In the genomic region with DNA sequence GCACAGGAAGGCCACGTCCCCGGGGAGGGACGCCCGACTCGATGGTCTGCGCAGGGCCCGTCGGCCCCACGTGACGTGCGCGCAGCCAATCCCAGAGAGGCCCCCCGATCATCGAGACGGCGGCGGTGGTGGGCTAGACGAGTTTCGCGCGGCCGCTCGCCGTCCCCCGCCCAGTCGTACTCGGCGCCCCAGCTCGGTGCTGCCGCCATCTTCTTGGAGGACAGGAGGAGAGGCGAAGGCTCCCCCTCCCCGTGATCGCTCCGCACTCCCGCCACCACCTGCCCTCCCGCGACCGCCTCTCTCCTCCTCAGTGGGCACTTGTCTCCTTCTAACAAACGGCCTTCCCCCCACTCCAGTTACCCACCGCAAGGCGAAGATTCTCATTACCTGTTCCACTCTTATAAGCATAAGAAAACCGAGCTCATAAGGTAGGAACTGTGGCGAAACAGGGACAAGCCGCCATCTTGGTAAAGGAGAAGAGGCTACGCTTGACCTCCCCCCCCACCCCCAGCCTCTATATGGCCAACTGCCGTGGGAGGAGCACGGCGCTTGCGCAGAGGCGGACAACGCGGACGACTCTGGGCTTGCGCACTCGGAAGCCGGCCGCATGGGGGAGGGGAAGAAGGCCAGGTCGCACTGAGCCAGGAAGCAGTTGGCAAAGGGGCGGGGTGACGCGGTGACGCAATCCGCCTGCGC, we compare ENCODE assay signal across 1 cellular context.
TF ChIP-seq lines count a peak whose summit lies in the region.

A gene with protein sequence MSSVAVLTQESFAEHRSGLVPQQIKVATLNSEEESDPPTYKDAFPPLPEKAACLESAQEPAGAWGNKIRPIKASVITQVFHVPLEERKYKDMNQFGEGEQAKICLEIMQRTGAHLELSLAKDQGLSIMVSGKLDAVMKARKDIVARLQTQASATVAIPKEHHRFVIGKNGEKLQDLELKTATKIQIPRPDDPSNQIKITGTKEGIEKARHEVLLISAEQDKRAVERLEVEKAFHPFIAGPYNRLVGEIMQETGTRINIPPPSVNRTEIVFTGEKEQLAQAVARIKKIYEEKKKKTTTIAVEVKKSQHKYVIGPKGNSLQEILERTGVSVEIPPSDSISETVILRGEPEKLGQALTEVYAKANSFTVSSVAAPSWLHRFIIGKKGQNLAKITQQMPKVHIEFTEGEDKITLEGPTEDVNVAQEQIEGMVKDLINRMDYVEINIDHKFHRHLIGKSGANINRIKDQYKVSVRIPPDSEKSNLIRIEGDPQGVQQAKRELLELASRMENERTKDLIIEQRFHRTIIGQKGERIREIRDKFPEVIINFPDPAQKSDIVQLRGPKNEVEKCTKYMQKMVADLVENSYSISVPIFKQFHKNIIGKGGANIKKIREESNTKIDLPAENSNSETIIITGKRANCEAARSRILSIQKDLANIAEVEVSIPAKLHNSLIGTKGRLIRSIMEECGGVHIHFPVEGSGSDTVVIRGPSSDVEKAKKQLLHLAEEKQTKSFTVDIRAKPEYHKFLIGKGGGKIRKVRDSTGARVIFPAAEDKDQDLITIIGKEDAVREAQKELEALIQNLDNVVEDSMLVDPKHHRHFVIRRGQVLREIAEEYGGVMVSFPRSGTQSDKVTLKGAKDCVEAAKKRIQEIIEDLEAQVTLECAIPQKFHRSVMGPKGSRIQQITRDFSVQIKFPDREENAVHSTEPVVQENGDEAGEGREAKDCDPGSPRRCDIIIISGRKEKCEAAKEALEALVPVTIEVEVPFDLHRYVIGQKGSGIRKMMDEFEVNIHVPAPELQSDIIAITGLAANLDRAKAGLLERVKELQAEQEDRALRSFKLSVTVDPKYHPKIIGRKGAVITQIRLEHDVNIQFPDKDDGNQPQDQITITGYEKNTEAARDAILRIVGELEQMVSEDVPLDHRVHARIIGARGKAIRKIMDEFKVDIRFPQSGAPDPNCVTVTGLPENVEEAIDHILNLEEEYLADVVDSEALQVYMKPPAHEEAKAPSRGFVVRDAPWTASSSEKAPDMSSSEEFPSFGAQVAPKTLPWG (N-terminal part only) (minus strand): TSS at position 490 of the 696 bp plus-strand sequence. CDS start 48,803 bp downstream, outside the sequence.

TF ChIP-seq in HepG2, 621 proteins besides CTCF, POLR2A, EP300 and RAD21 (continued from another document and continues in another):
- TF ChIP-seq, protein P1, sequence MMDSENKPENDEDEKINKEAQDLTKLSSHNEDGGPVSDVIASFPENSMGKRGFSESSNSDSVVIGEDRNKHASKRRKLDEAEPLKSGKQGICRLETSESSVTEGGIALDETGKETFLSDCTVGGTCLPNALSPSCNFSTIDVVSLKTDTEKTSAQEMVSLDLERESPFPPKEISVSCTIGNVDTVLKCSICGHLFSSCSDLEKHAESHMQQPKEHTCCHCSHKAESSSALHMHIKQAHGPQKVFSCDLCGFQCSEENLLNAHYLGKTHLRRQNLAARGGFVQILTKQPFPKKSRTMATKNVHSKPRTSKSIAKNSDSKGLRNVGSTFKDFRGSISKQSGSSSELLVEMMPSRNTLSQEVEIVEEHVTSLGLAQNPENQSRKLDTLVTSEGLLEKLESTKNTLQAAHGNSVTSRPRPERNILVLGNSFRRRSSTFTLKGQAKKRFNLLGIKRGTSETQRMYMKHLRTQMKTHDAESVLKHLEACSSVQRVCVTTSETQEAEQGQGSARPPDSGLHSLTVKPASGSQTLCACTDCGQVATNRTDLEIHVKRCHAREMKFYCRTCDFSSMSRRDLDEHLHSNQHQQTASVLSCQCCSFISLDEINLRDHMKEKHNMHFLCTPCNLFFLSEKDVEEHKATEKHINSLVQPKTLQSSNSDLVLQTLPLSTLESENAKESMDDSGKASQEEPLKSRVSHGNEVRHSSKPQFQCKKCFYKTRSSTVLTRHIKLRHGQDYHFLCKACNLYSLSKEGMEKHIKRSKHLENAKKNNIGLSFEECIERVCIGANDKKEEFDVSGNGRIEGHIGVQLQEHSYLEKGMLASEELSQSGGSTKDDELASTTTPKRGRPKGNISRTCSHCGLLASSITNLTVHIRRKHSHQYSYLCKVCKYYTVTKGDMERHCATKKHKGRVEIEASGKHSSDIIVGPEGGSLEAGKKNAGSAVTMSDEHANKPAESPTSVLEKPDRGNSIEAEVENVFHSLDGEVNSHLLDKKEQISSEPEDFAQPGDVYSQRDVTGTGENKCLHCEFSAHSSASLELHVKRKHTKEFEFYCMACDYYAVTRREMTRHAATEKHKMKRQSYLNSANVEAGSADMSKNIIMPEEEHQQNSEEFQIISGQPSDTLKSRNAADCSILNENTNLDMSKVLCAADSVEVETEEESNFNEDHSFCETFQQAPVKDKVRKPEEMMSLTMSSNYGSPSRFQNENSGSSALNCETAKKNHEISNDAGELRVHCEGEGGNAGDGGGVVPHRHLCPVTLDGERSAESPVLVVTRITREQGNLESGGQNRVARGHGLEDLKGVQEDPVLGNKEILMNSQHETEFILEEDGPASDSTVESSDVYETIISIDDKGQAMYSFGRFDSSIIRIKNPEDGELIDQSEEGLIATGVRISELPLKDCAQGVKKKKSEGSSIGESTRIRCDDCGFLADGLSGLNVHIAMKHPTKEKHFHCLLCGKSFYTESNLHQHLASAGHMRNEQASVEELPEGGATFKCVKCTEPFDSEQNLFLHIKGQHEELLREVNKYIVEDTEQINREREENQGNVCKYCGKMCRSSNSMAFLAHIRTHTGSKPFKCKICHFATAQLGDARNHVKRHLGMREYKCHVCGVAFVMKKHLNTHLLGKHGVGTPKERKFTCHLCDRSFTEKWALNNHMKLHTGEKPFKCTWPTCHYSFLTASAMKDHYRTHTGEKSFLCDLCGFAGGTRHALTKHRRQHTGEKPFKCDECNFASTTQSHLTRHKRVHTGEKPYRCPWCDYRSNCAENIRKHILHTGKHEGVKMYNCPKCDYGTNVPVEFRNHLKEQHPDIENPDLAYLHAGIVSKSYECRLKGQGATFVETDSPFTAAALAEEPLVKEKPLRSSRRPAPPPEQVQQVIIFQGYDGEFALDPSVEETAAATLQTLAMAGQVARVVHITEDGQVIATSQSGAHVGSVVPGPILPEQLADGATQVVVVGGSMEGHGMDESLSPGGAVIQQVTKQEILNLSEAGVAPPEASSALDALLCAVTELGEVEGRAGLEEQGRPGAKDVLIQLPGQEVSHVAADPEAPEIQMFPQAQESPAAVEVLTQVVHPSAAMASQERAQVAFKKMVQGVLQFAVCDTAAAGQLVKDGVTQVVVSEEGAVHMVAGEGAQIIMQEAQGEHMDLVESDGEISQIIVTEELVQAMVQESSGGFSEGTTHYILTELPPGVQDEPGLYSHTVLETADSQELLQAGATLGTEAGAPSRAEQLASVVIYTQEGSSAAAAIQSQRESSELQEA (CRISPR knock-in tag; IDR thresholded peaks at IDR 0.05; ENCODE audit: not compliant biosample characterization) = peak; percentile 72
- TF ChIP-seq EHMT2 (IDR thresholded peaks at IDR 0.05; ENCODE audit: borderline replicate concordance, low read depth, low read length) (peak; percentile 68; the same call in 1 of the 2 replicates), KAT8 (CRISPR knock-in tag; IDR thresholded peaks at IDR 0.05) (peak; percentile 94), MBD4 (IDR thresholded peaks at IDR 0.05; ENCODE audit: borderline replicate concordance, low read length) (no peak), HOXA5 (CRISPR knock-in tag; IDR thresholded peaks at IDR 0.05) (peak; percentile 84; the same call in 1 of the 2 replicates), ZNF772 (CRISPR knock-in tag; IDR thresholded peaks at IDR 0.05) (peak; percentile 86; the same call in 1 of the 2 replicates), GLI4 (CRISPR knock-in tag; IDR thresholded peaks at IDR 0.05; ENCODE audit: borderline replicate concordance) (0 out of 2 replicates have a peak, but pooled peaks have one; percentile 58), TAF15 (IDR thresholded peaks at IDR 0.05; ENCODE audit: low read depth, low read length, poor library complexity, severe bottlenecking) (peak; percentile 13), IRX3 (CRISPR knock-in tag; IDR thresholded peaks at IDR 0.05; ENCODE audit: borderline replicate concordance, low read depth) (peak; percentile 4)
- TF ChIP-seq, protein P2, sequence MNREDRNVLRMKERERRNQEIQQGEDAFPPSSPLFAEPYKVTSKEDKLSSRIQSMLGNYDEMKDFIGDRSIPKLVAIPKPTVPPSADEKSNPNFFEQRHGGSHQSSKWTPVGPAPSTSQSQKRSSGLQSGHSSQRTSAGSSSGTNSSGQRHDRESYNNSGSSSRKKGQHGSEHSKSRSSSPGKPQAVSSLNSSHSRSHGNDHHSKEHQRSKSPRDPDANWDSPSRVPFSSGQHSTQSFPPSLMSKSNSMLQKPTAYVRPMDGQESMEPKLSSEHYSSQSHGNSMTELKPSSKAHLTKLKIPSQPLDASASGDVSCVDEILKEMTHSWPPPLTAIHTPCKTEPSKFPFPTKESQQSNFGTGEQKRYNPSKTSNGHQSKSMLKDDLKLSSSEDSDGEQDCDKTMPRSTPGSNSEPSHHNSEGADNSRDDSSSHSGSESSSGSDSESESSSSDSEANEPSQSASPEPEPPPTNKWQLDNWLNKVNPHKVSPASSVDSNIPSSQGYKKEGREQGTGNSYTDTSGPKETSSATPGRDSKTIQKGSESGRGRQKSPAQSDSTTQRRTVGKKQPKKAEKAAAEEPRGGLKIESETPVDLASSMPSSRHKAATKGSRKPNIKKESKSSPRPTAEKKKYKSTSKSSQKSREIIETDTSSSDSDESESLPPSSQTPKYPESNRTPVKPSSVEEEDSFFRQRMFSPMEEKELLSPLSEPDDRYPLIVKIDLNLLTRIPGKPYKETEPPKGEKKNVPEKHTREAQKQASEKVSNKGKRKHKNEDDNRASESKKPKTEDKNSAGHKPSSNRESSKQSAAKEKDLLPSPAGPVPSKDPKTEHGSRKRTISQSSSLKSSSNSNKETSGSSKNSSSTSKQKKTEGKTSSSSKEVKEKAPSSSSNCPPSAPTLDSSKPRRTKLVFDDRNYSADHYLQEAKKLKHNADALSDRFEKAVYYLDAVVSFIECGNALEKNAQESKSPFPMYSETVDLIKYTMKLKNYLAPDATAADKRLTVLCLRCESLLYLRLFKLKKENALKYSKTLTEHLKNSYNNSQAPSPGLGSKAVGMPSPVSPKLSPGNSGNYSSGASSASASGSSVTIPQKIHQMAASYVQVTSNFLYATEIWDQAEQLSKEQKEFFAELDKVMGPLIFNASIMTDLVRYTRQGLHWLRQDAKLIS (CRISPR knock-in tag; IDR thresholded peaks at IDR 0.05) = no peak; the same call in 1 of the 2 replicates
- TF ChIP-seq, protein P3, sequence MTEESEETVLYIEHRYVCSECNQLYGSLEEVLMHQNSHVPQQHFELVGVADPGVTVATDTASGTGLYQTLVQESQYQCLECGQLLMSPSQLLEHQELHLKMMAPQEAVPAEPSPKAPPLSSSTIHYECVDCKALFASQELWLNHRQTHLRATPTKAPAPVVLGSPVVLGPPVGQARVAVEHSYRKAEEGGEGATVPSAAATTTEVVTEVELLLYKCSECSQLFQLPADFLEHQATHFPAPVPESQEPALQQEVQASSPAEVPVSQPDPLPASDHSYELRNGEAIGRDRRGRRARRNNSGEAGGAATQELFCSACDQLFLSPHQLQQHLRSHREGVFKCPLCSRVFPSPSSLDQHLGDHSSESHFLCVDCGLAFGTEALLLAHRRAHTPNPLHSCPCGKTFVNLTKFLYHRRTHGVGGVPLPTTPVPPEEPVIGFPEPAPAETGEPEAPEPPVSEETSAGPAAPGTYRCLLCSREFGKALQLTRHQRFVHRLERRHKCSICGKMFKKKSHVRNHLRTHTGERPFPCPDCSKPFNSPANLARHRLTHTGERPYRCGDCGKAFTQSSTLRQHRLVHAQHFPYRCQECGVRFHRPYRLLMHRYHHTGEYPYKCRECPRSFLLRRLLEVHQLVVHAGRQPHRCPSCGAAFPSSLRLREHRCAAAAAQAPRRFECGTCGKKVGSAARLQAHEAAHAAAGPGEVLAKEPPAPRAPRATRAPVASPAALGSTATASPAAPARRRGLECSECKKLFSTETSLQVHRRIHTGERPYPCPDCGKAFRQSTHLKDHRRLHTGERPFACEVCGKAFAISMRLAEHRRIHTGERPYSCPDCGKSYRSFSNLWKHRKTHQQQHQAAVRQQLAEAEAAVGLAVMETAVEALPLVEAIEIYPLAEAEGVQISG (CRISPR knock-in tag; IDR thresholded peaks at IDR 0.05) = peak; percentile 99
- TF ChIP-seq, protein P4, sequence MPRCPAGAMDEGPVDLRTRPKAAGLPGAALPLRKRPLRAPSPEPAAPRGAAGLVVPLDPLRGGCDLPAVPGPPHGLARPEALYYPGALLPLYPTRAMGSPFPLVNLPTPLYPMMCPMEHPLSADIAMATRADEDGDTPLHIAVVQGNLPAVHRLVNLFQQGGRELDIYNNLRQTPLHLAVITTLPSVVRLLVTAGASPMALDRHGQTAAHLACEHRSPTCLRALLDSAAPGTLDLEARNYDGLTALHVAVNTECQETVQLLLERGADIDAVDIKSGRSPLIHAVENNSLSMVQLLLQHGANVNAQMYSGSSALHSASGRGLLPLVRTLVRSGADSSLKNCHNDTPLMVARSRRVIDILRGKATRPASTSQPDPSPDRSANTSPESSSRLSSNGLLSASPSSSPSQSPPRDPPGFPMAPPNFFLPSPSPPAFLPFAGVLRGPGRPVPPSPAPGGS (CRISPR knock-in tag; IDR thresholded peaks at IDR 0.05) = peak; percentile 81
- TF ChIP-seq, protein P5, sequence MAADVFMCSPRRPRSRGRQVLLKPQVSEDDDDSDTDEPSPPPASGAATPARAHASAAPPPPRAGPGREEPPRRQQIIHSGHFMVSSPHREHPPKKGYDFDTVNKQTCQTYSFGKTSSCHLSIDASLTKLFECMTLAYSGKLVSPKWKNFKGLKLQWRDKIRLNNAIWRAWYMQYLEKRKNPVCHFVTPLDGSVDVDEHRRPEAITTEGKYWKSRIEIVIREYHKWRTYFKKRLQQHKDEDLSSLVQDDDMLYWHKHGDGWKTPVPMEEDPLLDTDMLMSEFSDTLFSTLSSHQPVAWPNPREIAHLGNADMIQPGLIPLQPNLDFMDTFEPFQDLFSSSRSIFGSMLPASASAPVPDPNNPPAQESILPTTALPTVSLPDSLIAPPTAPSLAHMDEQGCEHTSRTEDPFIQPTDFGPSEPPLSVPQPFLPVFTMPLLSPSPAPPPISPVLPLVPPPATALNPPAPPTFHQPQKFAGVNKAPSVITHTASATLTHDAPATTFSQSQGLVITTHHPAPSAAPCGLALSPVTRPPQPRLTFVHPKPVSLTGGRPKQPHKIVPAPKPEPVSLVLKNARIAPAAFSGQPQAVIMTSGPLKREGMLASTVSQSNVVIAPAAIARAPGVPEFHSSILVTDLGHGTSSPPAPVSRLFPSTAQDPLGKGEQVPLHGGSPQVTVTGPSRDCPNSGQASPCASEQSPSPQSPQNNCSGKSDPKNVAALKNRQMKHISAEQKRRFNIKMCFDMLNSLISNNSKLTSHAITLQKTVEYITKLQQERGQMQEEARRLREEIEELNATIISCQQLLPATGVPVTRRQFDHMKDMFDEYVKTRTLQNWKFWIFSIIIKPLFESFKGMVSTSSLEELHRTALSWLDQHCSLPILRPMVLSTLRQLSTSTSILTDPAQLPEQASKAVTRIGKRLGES (CRISPR knock-in tag; IDR thresholded peaks at IDR 0.05; ENCODE audit: borderline replicate concordance) = 0 out of 2 replicates have a peak, but pooled peaks have one; percentile 10
- TF ChIP-seq, protein P6, sequence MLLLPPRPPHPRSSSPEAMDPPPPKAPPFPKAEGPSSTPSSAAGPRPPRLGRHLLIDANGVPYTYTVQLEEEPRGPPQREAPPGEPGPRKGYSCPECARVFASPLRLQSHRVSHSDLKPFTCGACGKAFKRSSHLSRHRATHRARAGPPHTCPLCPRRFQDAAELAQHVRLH (CRISPR knock-in tag; IDR thresholded peaks at IDR 0.05; ENCODE audit: borderline replicate concordance, low read depth) = peak; percentile 87
- TF ChIP-seq, protein P7, sequence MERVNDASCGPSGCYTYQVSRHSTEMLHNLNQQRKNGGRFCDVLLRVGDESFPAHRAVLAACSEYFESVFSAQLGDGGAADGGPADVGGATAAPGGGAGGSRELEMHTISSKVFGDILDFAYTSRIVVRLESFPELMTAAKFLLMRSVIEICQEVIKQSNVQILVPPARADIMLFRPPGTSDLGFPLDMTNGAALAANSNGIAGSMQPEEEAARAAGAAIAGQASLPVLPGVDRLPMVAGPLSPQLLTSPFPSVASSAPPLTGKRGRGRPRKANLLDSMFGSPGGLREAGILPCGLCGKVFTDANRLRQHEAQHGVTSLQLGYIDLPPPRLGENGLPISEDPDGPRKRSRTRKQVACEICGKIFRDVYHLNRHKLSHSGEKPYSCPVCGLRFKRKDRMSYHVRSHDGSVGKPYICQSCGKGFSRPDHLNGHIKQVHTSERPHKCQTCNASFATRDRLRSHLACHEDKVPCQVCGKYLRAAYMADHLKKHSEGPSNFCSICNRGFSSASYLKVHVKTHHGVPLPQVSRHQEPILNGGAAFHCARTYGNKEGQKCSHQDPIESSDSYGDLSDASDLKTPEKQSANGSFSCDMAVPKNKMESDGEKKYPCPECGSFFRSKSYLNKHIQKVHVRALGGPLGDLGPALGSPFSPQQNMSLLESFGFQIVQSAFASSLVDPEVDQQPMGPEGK (CRISPR knock-in tag; IDR thresholded peaks at IDR 0.05) = peak; percentile 68
